Comparison of ENCODE assay signal across 17 cellular contexts in genomic region chr13:89465366-89465765, GRCh38.
A peak's percentile ranks its signal among the peaks of the same experiment; 100 is the strongest.
DNase-seq lines count a peak whose midpoint lies in the region; ATAC-seq, FAIRE-seq and TF ChIP-seq lines count a peak whose summit lies in the region.
"Had no signal": no experiment of that assay in that cellular context is flagged by ENCODE, and none has a peak within 500 bp of the region (broad histone marks: within the 10 kb centered on the region; RNA-seq: fewer than 3 reads in every experiment).

No MANE protein-coding gene starts in this region.

- peak; percentile 29 to 43 for ATAC-seq in activated T-cell treated with anti-CD3 and anti-CD28 coated beads, Interleukin-2, amount 50 U/mL, for 72 hours (replicated peaks in 1 of 2)
- ATAC-seq: left cardiac atrium had no signal

- FAIRE-seq in urothelium cell line (lab: Jason Lieb, UNC), result no peak
- no peak for FAIRE-seq in GM19239 (lab: Jason Lieb, UNC)

- no peaks in the 10 kb centered on the region for H3K36me3 Mint-ChIP-seq in activated T-cell treated with anti-CD3 and anti-CD28 coated beads, Interleukin-2, amount 50 U/mL, for 72 hours (ENCODE audit: insufficient read depth in 2 of 2)
- H3K36me3 Mint-ChIP-seq in activated CD4-positive, alpha-beta memory T cell treated with anti-CD3 and anti-CD28 coated beads, Interleukin-2, amount 10 ng/mL, durations not matched to agents 7 days and 5 days (ENCODE audit: low read depth), result no peaks in the 10 kb centered on the region

- no peak for DNase-seq in activated T-cell treated with anti-CD3 and anti-CD28 coated beads, Interleukin-2, amount 50 U/mL, for 72 hours
- DNase-seq in activated T-cell treated with anti-CD3 and anti-CD28 coated beads for 4 hours (no peak), HT1080 (ENCODE audit: low read depth) (peak; percentile 87), cardiac fibroblast (ENCODE audit: low read depth in 2 of 2) (peak; percentile 6 to 10), urothelium cell line (ENCODE audit: low spot score) (peak; percentile 14), GM19239 (ENCODE audit: insufficient read length, low spot score) (no peak)
- DNase-seq in stimulated activated naive CD4-positive, alpha-beta T cell (lab: John Stamatoyannopoulos, UW), result no peak
- no peak for DNase-seq in activated CD4-positive, alpha-beta memory T cell treated with anti-CD3 and anti-CD28 coated beads, Interleukin-2, amount 10 ng/mL, durations not matched to agents 7 days and 5 days
- DNase-seq: activated CD8-positive, alpha-beta memory T cell treated with anti-CD3 and anti-CD28 coated beads, Interleukin-2, amount 50 U/mL, for 4 hours; central memory CD4-positive, alpha-beta T cell; IMR-90; left cardiac atrium; NCI-H1930; stimulated activated CD4-positive, alpha-beta T cell treated with anti-CD3 and anti-CD28 coated beads, Interleukin-12 subunit alpha, Interleukin-12 subunit beta, amount 100 ng/mL, for 4 hours; T-helper 9 cell had no signal

- no peaks in the 10 kb centered on the region for H3K27me3 Mint-ChIP-seq in activated T-cell treated with anti-CD3 and anti-CD28 coated beads, Interleukin-2, amount 50 U/mL, for 72 hours (ENCODE audit: low read depth)
- H3K27me3 Mint-ChIP-seq in activated CD4-positive, alpha-beta memory T cell treated with anti-CD3 and anti-CD28 coated beads, Interleukin-2, amount 10 ng/mL, durations not matched to agents 7 days and 5 days, result no peaks in the 10 kb centered on the region

- CTCF ChIA-PET in activated CD4-positive, alpha-beta memory T cell treated with anti-CD3 and anti-CD28 coated beads, Interleukin-2, amount 10 ng/mL, durations not matched to agents 7 days and 5 days (lab: Charles Lee), result no interaction called here

- no peak overlapping the region for H3K4me3 ChIP-seq in cardiac fibroblast (replicated peaks in 1 of 2; ENCODE audit: low read depth in 2 of 2, low read length in 2 of 2)
- H3K4me3 ChIP-seq: esophagus muscularis mucosa had no signal

- no peak overlapping the region for H3K27ac Mint-ChIP-seq in activated T-cell treated with anti-CD3 and anti-CD28 coated beads, Interleukin-2, amount 50 U/mL, for 72 hours
- H3K27ac Mint-ChIP-seq in activated CD4-positive, alpha-beta memory T cell treated with anti-CD3 and anti-CD28 coated beads, Interleukin-2, amount 10 ng/mL, durations not matched to agents 7 days and 5 days, result no peak overlapping the region
- H3K27ac Mint-ChIP-seq: nephron had no signal

- no peaks in the 10 kb centered on the region for H3K4me1 Mint-ChIP-seq in activated T-cell treated with anti-CD3 and anti-CD28 coated beads, Interleukin-2, amount 50 U/mL, for 72 hours (ENCODE audit: low read depth)
- H3K4me1 Mint-ChIP-seq in activated CD4-positive, alpha-beta memory T cell treated with anti-CD3 and anti-CD28 coated beads, Interleukin-2, amount 10 ng/mL, durations not matched to agents 7 days and 5 days, result no peaks in the 10 kb centered on the region
- H3K4me1 Mint-ChIP-seq: nephron had no signal

- H3K4me3 Mint-ChIP-seq in activated T-cell treated with anti-CD3 and anti-CD28 coated beads, Interleukin-2, amount 50 U/mL, for 72 hours, result no peak overlapping the region
- H3K4me3 Mint-ChIP-seq in activated CD4-positive, alpha-beta memory T cell treated with anti-CD3 and anti-CD28 coated beads, Interleukin-2, amount 10 ng/mL, durations not matched to agents 7 days and 5 days, result no peak overlapping the region
- H3K4me3 Mint-ChIP-seq: nephron had no signal

- H3K9me3 Mint-ChIP-seq in activated T-cell treated with anti-CD3 and anti-CD28 coated beads, Interleukin-2, amount 50 U/mL, for 72 hours, result peaks cover 8 to 12% of the 10 kb centered on the region in 2 donors
- no peaks in the 10 kb centered on the region for H3K9me3 Mint-ChIP-seq in activated CD4-positive, alpha-beta memory T cell treated with anti-CD3 and anti-CD28 coated beads, Interleukin-2, amount 10 ng/mL, durations not matched to agents 7 days and 5 days
- H3K9me3 Mint-ChIP-seq: nephron had no signal

- TF ChIP-seq CTCF in cardiac fibroblast (IDR thresholded peaks at IDR 0.05; ENCODE audit: low read depth, low read length), result no peak

- POLR2A ChIA-PET in activated CD4-positive, alpha-beta memory T cell treated with anti-CD3 and anti-CD28 coated beads, Interleukin-2, amount 10 ng/mL, durations not matched to agents 7 days and 5 days (lab: Charles Lee), result no interaction called here

Comparison
In these comparisons a context has a peak if more than half of its experiments do, and no peak if none do; other contexts are left out.
1. DNase-seq: peak in HT1080 (single experiment), cardiac fibroblast (2 of 2) and urothelium cell line (single experiment); none in activated T-cell treated with anti-CD3 and anti-CD28 coated beads, Interleukin-2, amount 50 U/mL, for 72 hours (0 of 2), activated T-cell treated with anti-CD3 and anti-CD28 coated beads for 4 hours (single experiment), stimulated activated naive CD4-positive, alpha-beta T cell (0 of 6), GM19239 (single experiment) and activated CD4-positive, alpha-beta memory T cell treated with anti-CD3 and anti-CD28 coated beads, Interleukin-2, amount 10 ng/mL, durations not matched to agents 7 days and 5 days (single experiment).